In genomic region chr17:74772071-74772470, GRCh38 we compare ENCODE assay signal across 18 cellular contexts. TPM values are rescaled to one million over a fixed set of nuclear protein-coding genes. Genes with fewer than 3 reads are reported as not detected.
DNase-seq lines count a peak whose midpoint lies in the region; ATAC-seq and TF ChIP-seq lines count a peak whose summit lies in the region.
"Had no signal": no experiment of that assay in that cellular context is flagged by ENCODE, and none has a peak within 500 bp of the region (broad histone marks: within the 10 kb centered on the region; RNA-seq: fewer than 3 reads in every experiment).

No MANE protein-coding gene starts in this region.

- peak overlapping the region; percentile 3 for H3K27ac ChIP-seq in parathyroid adenoma
- no peak overlapping the region for H3K27ac ChIP-seq in stomach

- TF ChIP-seq CTCF in parathyroid adenoma (IDR thresholded peaks at IDR 0.05): no peak
- TF ChIP-seq CTCF in stomach (IDR thresholded peaks at IDR 0.05): no peak

- no peaks in the 10 kb centered on the region for H3K27me3 Mint-ChIP-seq in activated naive CD4-positive, alpha-beta T cell treated with anti-CD3 and anti-CD28 coated beads, Interleukin-2, amount 50 U/mL, for 24 hours
- H3K27me3 Mint-ChIP-seq in activated naive CD4-positive, alpha-beta T cell treated with anti-CD3 and anti-CD28 coated beads for 36 hours (ENCODE audit: low read depth): no peaks in the 10 kb centered on the region
- H3K27me3 Mint-ChIP-seq in T-helper 17 cell (no peaks in the 10 kb centered on the region), immature natural killer cell (ENCODE audit: low read depth in 3 of 3) (peaks cover 10 to 15% (median 11%) of the 10 kb centered on the region in 3 donors)
- H3K27me3 Mint-ChIP-seq: B cell had no signal

- no peak overlapping the region for H3K4me3 Mint-ChIP-seq in activated naive CD4-positive, alpha-beta T cell treated with anti-CD3 and anti-CD28 coated beads, Interleukin-2, amount 50 U/mL, for 24 hours
- H3K4me3 Mint-ChIP-seq in activated naive CD4-positive, alpha-beta T cell treated with anti-CD3 and anti-CD28 coated beads for 36 hours: no peak overlapping the region
- H3K4me3 Mint-ChIP-seq in T-helper 17 cell (no peak overlapping the region), immature natural killer cell (no peak overlapping the region)
- H3K4me3 Mint-ChIP-seq: B cell; CD8-positive, alpha-beta T cell had no signal

- 76 to 90% (median 84%) methylated on average over 7 to 12 of the region's 12 CpGs for WGBS in stomach, 5 donors

- ATAC-seq in T-helper 17 cell: no peak
- no peak for ATAC-seq in HG03045 (IDR thresholded peaks at IDR 0.05; ENCODE audit: unreplicated experiment)
- ATAC-seq: CD8-positive, alpha-beta T cell had no signal

- intact Hi-C loops in activated naive CD4-positive, alpha-beta T cell treated with anti-CD3 and anti-CD28 coated beads for 36 hours (cut with micrococcal nuclease): no loop called here
- intact Hi-C loops in stomach (cut with DNase I; ENCODE audit: low total_unique reads): no loop called here

- H3K36me3 ChIP-seq in parathyroid adenoma (ENCODE audit: control insufficient read depth, insufficient read depth, low read length) (no peaks in the 10 kb centered on the region), stomach (peaks cover 31 to 60% (median 59%) of the 10 kb centered on the region in 4 donors)

- no peak overlapping the region for H2AFZ ChIP-seq in parathyroid adenoma

- TF ChIP-seq EP300 in stomach (IDR thresholded peaks at IDR 0.05): no peak

- peak overlapping the region; percentile 8 for H3K27ac Mint-ChIP-seq in activated naive CD4-positive, alpha-beta T cell treated with anti-CD3 and anti-CD28 coated beads, Interleukin-2, amount 50 U/mL, for 24 hours
- H3K27ac Mint-ChIP-seq in activated naive CD4-positive, alpha-beta T cell treated with anti-CD3 and anti-CD28 coated beads for 36 hours: no peak overlapping the region
- peak overlapping the region; percentile 72 for H3K27ac Mint-ChIP-seq in T-helper 17 cell
- peak overlapping the region in 5 of 6 donors; percentile 59 to 87 (median 69) for H3K27ac Mint-ChIP-seq in immature natural killer cell
- H3K27ac Mint-ChIP-seq: CD8-positive, alpha-beta T cell had no signal

- no peak for TF ChIP-seq POLR2A in stomach (IDR thresholded peaks at IDR 0.05)

- H3K4me3 ChIP-seq in parathyroid adenoma (ENCODE audit: low read depth, low read length) (no peak overlapping the region), stomach (no peak overlapping the region)

- H3K36me3 Mint-ChIP-seq in activated naive CD4-positive, alpha-beta T cell treated with anti-CD3 and anti-CD28 coated beads, Interleukin-2, amount 50 U/mL, for 24 hours: peaks cover 11% of the 10 kb centered on the region
- H3K36me3 Mint-ChIP-seq in activated naive CD4-positive, alpha-beta T cell treated with anti-CD3 and anti-CD28 coated beads for 36 hours (ENCODE audit: low read depth): peaks cover 23% of the 10 kb centered on the region
- peaks cover 7% of the 10 kb centered on the region for H3K36me3 Mint-ChIP-seq in T-helper 17 cell (ENCODE audit: low read depth)
- peaks cover 0 to 16% (median 5%) of the 10 kb centered on the region in 3 donors for H3K36me3 Mint-ChIP-seq in immature natural killer cell

- H3K4me2 ChIP-seq in parathyroid adenoma (ENCODE audit: low read length): no peak overlapping the region

- H3K79me2 ChIP-seq in parathyroid adenoma: peaks cover 9% of the 10 kb centered on the region

- CTCF ChIA-PET in activated naive CD4-positive, alpha-beta T cell treated with anti-CD3 and anti-CD28 coated beads for 36 hours (lab: Charles Lee): interaction anchor here (0.9 to 3.6 kb wide), 6 partner anchors 9 to 90 kb away, joined by 3 to 30 read pairs (median 4); no protein-coding TSS in a partner anchor

- H3K4me1 ChIP-seq in parathyroid adenoma: peaks cover 46% of the 10 kb centered on the region
- H3K4me1 ChIP-seq in stomach: peaks cover 47 to 64% (median 49%) of the 10 kb centered on the region in 4 donors

- H3K9me3 ChIP-seq in T-helper 17 cell (ENCODE audit: control insufficient read depth, low read length, poor library complexity, severe bottlenecking) (no peaks in the 10 kb centered on the region), parathyroid adenoma (ENCODE audit: control insufficient read depth, low read length) (no peaks in the 10 kb centered on the region), stomach (no peaks in the 10 kb centered on the region)

- DNase-seq in activated naive CD4-positive, alpha-beta T cell treated with anti-CD3 and anti-CD28 coated beads for 36 hours: no peak
- DNase-seq in T-helper 17 cell (no peak), immature natural killer cell (no peak), amniotic stem cell (lab: John Stamatoyannopoulos, UW) (no peak), stomach (no peak)
- DNase-seq: CD8-positive, alpha-beta T cell; GF-D8; NCI-H1436; NCI-H2081; NCI-H2227 treated with DMSO at 0.1 percent for 48 hours; NCI-H526; OCI-M1; RPMI8226 had no signal

- H3K4me1 Mint-ChIP-seq in activated naive CD4-positive, alpha-beta T cell treated with anti-CD3 and anti-CD28 coated beads, Interleukin-2, amount 50 U/mL, for 24 hours: peaks cover 46% of the 10 kb centered on the region
- peaks cover 41% of the 10 kb centered on the region for H3K4me1 Mint-ChIP-seq in activated naive CD4-positive, alpha-beta T cell treated with anti-CD3 and anti-CD28 coated beads for 36 hours (ENCODE audit: low read depth)
- H3K4me1 Mint-ChIP-seq in T-helper 17 cell (peaks cover 38% of the 10 kb centered on the region), immature natural killer cell (peaks cover 52 to 59% of the 10 kb centered on the region in 2 donors)

- H3K27me3 ChIP-seq in parathyroid adenoma (ENCODE audit: control insufficient read depth, insufficient read depth, low read length) (no peaks in the 10 kb centered on the region), stomach (no peaks in the 10 kb centered on the region)

- no peaks in the 10 kb centered on the region for H3K9me3 Mint-ChIP-seq in activated naive CD4-positive, alpha-beta T cell treated with anti-CD3 and anti-CD28 coated beads, Interleukin-2, amount 50 U/mL, for 24 hours
- no peaks in the 10 kb centered on the region for H3K9me3 Mint-ChIP-seq in activated naive CD4-positive, alpha-beta T cell treated with anti-CD3 and anti-CD28 coated beads for 36 hours
- H3K9me3 Mint-ChIP-seq in immature natural killer cell: no peaks in the 10 kb centered on the region
- H3K9me3 Mint-ChIP-seq: CD8-positive, alpha-beta T cell had no signal

- H3K9ac ChIP-seq in parathyroid adenoma: no peak overlapping the region

RNA-seq across cellular contexts. Expression of gene NAT9, which starts 4.1 kb away (rescaled TPM):
- total RNA-seq in activated naive CD4-positive, alpha-beta T cell treated with anti-CD3 and anti-CD28 coated beads for 36 hours: 10 to 100 TPM; 42.1 to 43.9 TPM
- total RNA-seq in T-helper 17 cell (10 to 100 TPM; 32.3 to 32.8 TPM), stomach (10 to 100 TPM; 15.8 to 33.5 (median 24.0) TPM)
- polyA plus RNA-seq in immature natural killer cell (10 to 100 TPM in 1 of 3 donors, 1 to 10 TPM in 2; 4.3 to 11.2 (median 6.3) TPM), stomach (10 to 100 TPM; 14.5 to 29.7 (median 19.7) TPM)

RNA-seq across cellular contexts. Expression of gene NHERF1, which starts 23.6 kb away (rescaled TPM):
- 10 to 100 TPM; 70.8 to 77.6 TPM for total RNA-seq in activated naive CD4-positive, alpha-beta T cell treated with anti-CD3 and anti-CD28 coated beads for 36 hours
- total RNA-seq in T-helper 17 cell (100 to 1,000 TPM; 130 to 132 TPM), stomach (100 to 1,000 TPM in 2 of 5 donors, 10 to 100 TPM in 3; 14.9 to 152 (median 81.0) TPM)
- polyA plus RNA-seq in immature natural killer cell (1,000 to 10,000 TPM in 1 of 3 donors, 100 to 1,000 TPM in 2; 566 to 1,121 (median 751) TPM), stomach (10 to 100 TPM; 76.8 to 92.5 (median 83.7) TPM)

RNA-seq across cellular contexts. Expression of gene RAB37, which starts 35.0 kb away (rescaled TPM):
- 1 to 10 TPM; 2.1 to 2.3 TPM for total RNA-seq in activated naive CD4-positive, alpha-beta T cell treated with anti-CD3 and anti-CD28 coated beads for 36 hours
- total RNA-seq in T-helper 17 cell (10 to 100 TPM; 41.4 to 83.3 TPM), stomach (1 to 10 TPM in 2 of 5 donors, not detected in 3; 2.0 to 8.7 TPM)
- polyA plus RNA-seq in immature natural killer cell (100 to 1,000 TPM; 208 to 218 (median 212) TPM), stomach (10 to 100 TPM in 1 of 3 donors, 1 to 10 TPM in 2; 2.0 to 42.9 (median 5.3) TPM)

RNA-seq across cellular contexts. Expression of gene CD300LF, which starts 59.3 kb away (rescaled TPM):
- total RNA-seq in activated naive CD4-positive, alpha-beta T cell treated with anti-CD3 and anti-CD28 coated beads for 36 hours: not detected
- 1 to 10 TPM in 1 of 2 donors, under 1 TPM in 1; 0.29 to 1.9 TPM for total RNA-seq in T-helper 17 cell
- 1 to 10 TPM; 1.9 to 4.2 (median 2.0) TPM for polyA plus RNA-seq in immature natural killer cell
- 1 to 10 TPM in 1 of 5 donors, not detected in 4; 3.9 TPM for total RNA-seq in stomach
- under 1 TPM in 2 of 3 donors, not detected in 1; 0.75 to 0.95 TPM for polyA plus RNA-seq in stomach
- total RNA-seq: CD8-positive, alpha-beta T cell; HT1080 had no signal

Comparison
In these comparisons a context has a peak if more than half of its experiments do, and no peak if none do; other contexts are left out.
1. RNA of gene RAB37, which starts 35.0 kb away (total RNA-seq): 41.4 to 83.3 TPM in T-helper 17 cell; 2.1 to 2.3 TPM in activated naive CD4-positive, alpha-beta T cell treated with anti-CD3 and anti-CD28 coated beads for 36 hours and 2.0 to 8.7 TPM in stomach; every median in the first group is over 4 times any median in the second.